In the genomic region with DNA sequence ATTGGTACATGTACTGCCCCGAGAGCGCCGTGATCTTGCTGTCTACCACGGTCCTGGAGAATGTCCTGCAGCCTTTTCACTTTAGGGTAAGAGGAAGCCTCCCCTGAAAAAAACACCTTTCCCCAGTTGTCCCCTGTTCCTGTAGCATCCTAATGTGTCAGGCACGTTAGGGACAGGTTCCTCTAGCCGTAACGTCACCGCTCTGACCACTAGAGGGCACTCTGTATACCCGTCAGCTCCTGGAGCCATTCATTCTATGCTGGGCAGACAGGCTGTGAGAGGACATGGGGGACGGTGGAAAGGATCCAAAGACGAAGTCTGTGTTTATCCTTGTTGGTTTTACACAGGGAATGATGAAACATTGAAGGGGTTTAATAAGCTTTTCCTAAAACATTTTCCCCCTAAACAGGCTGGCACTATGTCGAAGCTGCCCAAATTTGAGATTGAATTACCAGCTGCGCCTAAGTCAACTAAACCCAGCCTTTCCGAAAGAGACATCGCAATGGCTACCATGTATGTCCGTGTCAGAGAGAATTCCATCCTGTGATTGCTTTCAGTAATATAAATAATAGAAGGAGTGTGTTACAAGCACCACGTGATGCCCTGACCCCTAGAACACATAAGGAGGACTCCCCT, we compare ENCODE assay signal across 8 cellular contexts. TPM values are rescaled to one million over a fixed set of nuclear protein-coding genes. Genes with fewer than 3 reads are reported as not detected.
DNase-seq lines count a peak whose midpoint lies in the region; ATAC-seq and TF ChIP-seq lines count a peak whose summit lies in the region.

No MANE protein-coding gene starts in this region.

- peaks cover 10 to 34% of the 10 kb centered on the region in 2 donors for H3K36me3 Mint-ChIP-seq in activated T-cell treated with anti-CD3 and anti-CD28 coated beads, Interleukin-2, amount 50 U/mL, for 72 hours (ENCODE audit: insufficient read depth in 2 of 2)
- peaks cover 21% of the 10 kb centered on the region for H3K36me3 Mint-ChIP-seq in neural crest cell (ENCODE audit: low read depth)

- no peaks in the 10 kb centered on the region for H3K9me3 ChIP-seq in Peyer's patch

- peak; percentile 56 to 84 (median 80) for TF ChIP-seq CTCF in Peyer's patch (IDR thresholded peaks at IDR 0.05)
- TF ChIP-seq CTCF in fibroblast of mammary gland (conservative IDR thresholded peaks at IDR 0.05; ENCODE audit: control insufficient read depth, insufficient read depth, low read depth, low read length) = peak; percentile 96
- TF ChIP-seq CTCF in neural crest cell (conservative IDR thresholded peaks at IDR 0.05) = peak; percentile 94

- no peak overlapping the region for H3K4me3 Mint-ChIP-seq in activated T-cell treated with anti-CD3 and anti-CD28 coated beads, Interleukin-2, amount 50 U/mL, for 72 hours
- H3K4me3 Mint-ChIP-seq in neural crest cell = peak overlapping the region; percentile 12

- H3K4me3 ChIP-seq in Peyer's patch (no peak overlapping the region), fibroblast of mammary gland (ENCODE audit: control insufficient read depth, low read depth, low read length) (no peak overlapping the region)

- ATAC-seq in GM21526 (IDR thresholded peaks at IDR 0.05; ENCODE audit: low FRiP score, unreplicated experiment) = peak; percentile 78
- peak; percentile 94 to 95 for ATAC-seq in activated T-cell treated with anti-CD3 and anti-CD28 coated beads, Interleukin-2, amount 50 U/mL, for 72 hours (replicated peaks in 1 of 2)

- H3K36me3 ChIP-seq in Peyer's patch = peaks cover 0 to 75% (median 0%) of the 10 kb centered on the region in 3 donors

- no peak overlapping the region for H3K27ac ChIP-seq in Peyer's patch

- H3K4me1 Mint-ChIP-seq in activated T-cell treated with anti-CD3 and anti-CD28 coated beads, Interleukin-2, amount 50 U/mL, for 72 hours (ENCODE audit: low read depth) = peaks cover 16% of the 10 kb centered on the region
- peaks cover 5% of the 10 kb centered on the region for H3K4me1 Mint-ChIP-seq in neural crest cell

- H3K27me3 Mint-ChIP-seq in activated T-cell treated with anti-CD3 and anti-CD28 coated beads, Interleukin-2, amount 50 U/mL, for 72 hours (ENCODE audit: low read depth) = no peaks in the 10 kb centered on the region
- H3K27me3 Mint-ChIP-seq in neural crest cell (ENCODE audit: low read depth) = no peaks in the 10 kb centered on the region

- no peaks in the 10 kb centered on the region for H3K27me3 ChIP-seq in Peyer's patch

- DNase-seq in DMS 273 (lab: John Stamatoyannopoulos, UW; ENCODE audit: unreplicated experiment) (peak; percentile 89), KG1 (lab: John Stamatoyannopoulos, UW) (peak; percentile 51), Peyer's patch (peak; percentile 68 to 92 (median 68)), fibroblast of mammary gland (ENCODE audit: low read depth) (peak; percentile 78), neural crest cell (ENCODE audit: low read depth, low spot score) (peak; percentile 77), stromal cell of bone marrow (ENCODE audit: low read depth) (peak; percentile 43)
- peak; percentile 74 to 76 for DNase-seq in activated T-cell treated with anti-CD3 and anti-CD28 coated beads, Interleukin-2, amount 50 U/mL, for 72 hours

- no peaks in the 10 kb centered on the region for H3K9me3 Mint-ChIP-seq in activated T-cell treated with anti-CD3 and anti-CD28 coated beads, Interleukin-2, amount 50 U/mL, for 72 hours
- no peaks in the 10 kb centered on the region for H3K9me3 Mint-ChIP-seq in neural crest cell

- H3K27ac Mint-ChIP-seq in activated T-cell treated with anti-CD3 and anti-CD28 coated beads, Interleukin-2, amount 50 U/mL, for 72 hours = peak overlapping the region; percentile 27
- no peak overlapping the region for H3K27ac Mint-ChIP-seq in neural crest cell (ENCODE audit: unreplicated experiment)

- no peaks in the 10 kb centered on the region for H3K4me1 ChIP-seq in Peyer's patch

- no peak for TF ChIP-seq POLR2A in Peyer's patch (IDR thresholded peaks at IDR 0.05)

RNA-seq across cellular contexts. Expression of gene RMC1, which starts 12.7 kb away (rescaled TPM):
- total RNA-seq in Peyer's patch = 10 to 100 TPM; 15.7 to 42.2 (median 33.9) TPM
- total RNA-seq in activated T-cell treated with anti-CD3 and anti-CD28 coated beads, Interleukin-2, amount 50 U/mL, for 72 hours = 10 to 100 TPM; 46.8 to 52.3 TPM
- total RNA-seq in neural crest cell = 25.1 and 28.9 TPM in 2 replicates
